ENCODE assay signal across 8 cellular contexts in genomic region chr7:96414931-96415292, GRCh38.
DNase-seq lines count a peak whose midpoint lies in the region; ATAC-seq, FAIRE-seq and TF ChIP-seq lines count a peak whose summit lies in the region.

No MANE protein-coding gene starts in this region.

- CTCF ChIA-PET in A549 (lab: Yijun Ruan, JAX) = interaction anchor here (0.6 to 1.3 kb wide), 6 partner anchors 37 to 1342 kb away, joined by 3 read pairs; no protein-coding TSS in a partner anchor

- intact Hi-C loops in prostate gland (cut with DNase I) = no loop called here
- intact Hi-C loops in vagina (cut with DNase I) = no loop called here

- no peaks in the 10 kb centered on the region for H3K9me3 ChIP-seq in A549
- no peaks in the 10 kb centered on the region for H3K9me3 ChIP-seq in prostate gland
- no peaks in the 10 kb centered on the region for H3K9me3 ChIP-seq in vagina

- no peaks in the 10 kb centered on the region for H3K27me3 ChIP-seq in prostate gland (replicated peaks; ENCODE audit: insufficient read depth)
- H3K27me3 ChIP-seq in vagina = no peaks in the 10 kb centered on the region

- POLR2A ChIA-PET in A549 (lab: Yijun Ruan, JAX) = no interaction called here

- FAIRE-seq in A549 (lab: Jason Lieb, UNC) = no peak

- peak; percentile 53 to 74; a peak in 4 of 5 replicates for TF ChIP-seq RAD21 in A549 (conservative IDR thresholded peaks at IDR 0.05 in 1 of 2, IDR thresholded peaks at IDR 0.05 in 1 of 2)

- TF ChIP-seq POLR2A in A549 (IDR thresholded peaks at IDR 0.05; ENCODE audit: low read length) (no peak), prostate gland (IDR thresholded peaks at IDR 0.05) (no peak), vagina (IDR thresholded peaks at IDR 0.05) (no peak)

- H3K27ac ChIP-seq in A549 (no peak overlapping the region), prostate gland (no peak overlapping the region), vagina (no peak overlapping the region)

- no peaks in the 10 kb centered on the region for H3K4me1 ChIP-seq in A549
- no peaks in the 10 kb centered on the region for H3K4me1 ChIP-seq in prostate gland (replicated peaks)
- H3K4me1 ChIP-seq in vagina = no peaks in the 10 kb centered on the region

- whole genome bisulfite sequencing in A549 (ENCODE audit: missing lambda C conversion rate) = 2% methylated on average over 3 of the region's 3 CpGs
- 23% methylated on average over 3 of the region's 3 CpGs for WGBS in prostate gland

- DNase-seq in A549 (ENCODE audit: low read depth in 1 of 2, low spot score in 1 of 2) = peak in 1 of 2 experiments; percentile 42
- peak; percentile 57 for DNase-seq in GM12865 (ENCODE audit: low read depth)
- DNase-seq in NCI-H345 treated with DMSO at 0.1 percent for 48 hours (lab: John Stamatoyannopoulos, UW; ENCODE audit: unreplicated experiment) = peak; percentile 16
- DNase-seq in activated CD4-positive, alpha-beta T cell treated with anti-CD3 and anti-CD28 coated beads, Interleukin-2, amount 50 U/mL, for 48 hours = peak; percentile 31 to 45
- DNase-seq in fibroblast of villous mesenchyme (ENCODE audit: low read depth) = peak; percentile 34
- DNase-seq in prostate gland (ENCODE audit: low spot score) = peak; percentile 34
- DNase-seq in vagina (ENCODE audit: extremely low spot score in 2 of 2) = no peak

- peak; percentile 49 for TF ChIP-seq CTCF in A549 (IDR thresholded peaks at IDR 0.05)
- peak; percentile 87 for TF ChIP-seq CTCF in GM12865 (IDR thresholded peaks at IDR 0.05; ENCODE audit: insufficient read depth, low read depth, low read length, missing control alignments)
- TF ChIP-seq CTCF in fibroblast of villous mesenchyme (IDR thresholded peaks at IDR 0.05; ENCODE audit: insufficient read depth, low read depth, low read length) = peak; percentile 77
- TF ChIP-seq CTCF in prostate gland (IDR thresholded peaks at IDR 0.05) = peak; percentile 14 to 70 (median 54)
- TF ChIP-seq CTCF in vagina (IDR thresholded peaks at IDR 0.05) = peak in 1 of 3 experiments; percentile 24

- H3K4me3 ChIP-seq in A549 (no peak overlapping the region), GM12865 (ENCODE audit: low read depth, low read length) (no peak overlapping the region), fibroblast of villous mesenchyme (ENCODE audit: low read depth, low read length) (no peak overlapping the region), prostate gland (no peak overlapping the region), vagina (no peak overlapping the region)

- no peak for TF ChIP-seq EP300 in A549 (IDR thresholded peaks at IDR 0.05)

- no peak overlapping the region for H3K4me2 ChIP-seq in A549

- peak; percentile 73 to 87; a peak in 5 of 6 replicates for ATAC-seq in A549
- ATAC-seq in HG03095 (IDR thresholded peaks at IDR 0.05; ENCODE audit: unreplicated experiment) = peak; percentile 77

- H3K36me3 ChIP-seq in prostate gland (no peaks in the 10 kb centered on the region), vagina (no peaks in the 10 kb centered on the region)

TF ChIP-seq in A549, 52 proteins besides CTCF, POLR2A, EP300 and RAD21:
- TF ChIP-seq HDAC2 (IDR thresholded peaks at IDR 0.05) = no peak
- TF ChIP-seq SMC3 (IDR thresholded peaks at IDR 0.05) = peak; percentile 46

Comparison
In these comparisons a context has a peak if more than half of its experiments do, and no peak if none do; other contexts are left out.
1. DNase-seq: peak in GM12865 (single experiment), NCI-H345 treated with DMSO at 0.1 percent for 48 hours (single experiment), activated CD4-positive, alpha-beta T cell treated with anti-CD3 and anti-CD28 coated beads, Interleukin-2, amount 50 U/mL, for 48 hours (2 of 2), fibroblast of villous mesenchyme (single experiment) and prostate gland (single experiment); none in vagina (0 of 2).